In genomic region chr9:81465468-81466002, GRCh38 we compare ENCODE assay signal across 16 cellular contexts.
DNase-seq lines count a peak whose midpoint lies in the region; ATAC-seq, FAIRE-seq and TF ChIP-seq lines count a peak whose summit lies in the region.
"Had no signal": no experiment of that assay in that cellular context is flagged by ENCODE, and none has a peak within 500 bp of the region (broad histone marks: within the 10 kb centered on the region; RNA-seq: fewer than 3 reads in every experiment).

No MANE protein-coding gene starts in this region.

- no peaks in the 10 kb centered on the region for H3K4me1 ChIP-seq in small intestine (ENCODE audit: control insufficient read depth in 2 of 2, insufficient read depth in 1 of 2, low read depth in 1 of 2, low read length in 1 of 2)

- no peaks in the 10 kb centered on the region for H3K36me3 ChIP-seq in brain microvascular endothelial cell (replicated peaks)
- H3K36me3 ChIP-seq in small intestine (ENCODE audit: control insufficient read depth in 2 of 2, insufficient read depth in 2 of 2, low read length in 2 of 2) = no peaks in the 10 kb centered on the region

- H3K9me3 ChIP-seq in small intestine (ENCODE audit: control insufficient read depth, low read depth) = no peaks in the 10 kb centered on the region

- TF ChIP-seq CTCF in brain microvascular endothelial cell (IDR thresholded peaks at IDR 0.05; ENCODE audit: low read depth, low read length, missing control alignments) = peak; percentile 35

- H3K4me3 ChIP-seq in brain microvascular endothelial cell (ENCODE audit: low read depth, low read length) (no peak overlapping the region), small intestine (ENCODE audit: low read depth in 1 of 2, low read length in 2 of 2) (no peak overlapping the region)
- H3K4me3 ChIP-seq: lung had no signal

- no peak overlapping the region for H3K27ac ChIP-seq in brain microvascular endothelial cell
- H3K27ac ChIP-seq in small intestine (ENCODE audit: low read depth in 1 of 2, low read length in 1 of 2) = no peak overlapping the region

- ATAC-seq in GM19035 (IDR thresholded peaks at IDR 0.05; ENCODE audit: unreplicated experiment) (no peak), HG03378 (IDR thresholded peaks at IDR 0.05; ENCODE audit: unreplicated experiment) (no peak)
- ATAC-seq: Panc1 had no signal

- H3K27me3 ChIP-seq in brain microvascular endothelial cell (replicated peaks) (no peaks in the 10 kb centered on the region), small intestine (ENCODE audit: control insufficient read depth in 2 of 2, insufficient read depth in 2 of 2, low read length in 2 of 2) (no peaks in the 10 kb centered on the region)

- in situ Hi-C loops in brain microvascular endothelial cell (cut with HindIII; ENCODE audit: low pct_ligation_motif_present, low sequenced_read_pairs) = no loop called here

- DNase-seq in NOMO-1 (lab: John Stamatoyannopoulos, UW; ENCODE audit: unreplicated experiment in 2 of 2) = peak; percentile 1 to 24
- DNase-seq in NOMO-1 treated with dmso at 0.1 percent for 144 hours (lab: John Stamatoyannopoulos, UW; ENCODE audit: unreplicated experiment) = no peak
- DNase-seq in brain microvascular endothelial cell = peak; percentile 27
- DNase-seq in hepatic stellate cell (ENCODE audit: low spot score) = peak; percentile 62
- peak; percentile 1 for DNase-seq in small intestine
- no peak for DNase-seq in occipital lobe (lab: John Stamatoyannopoulos, UW)
- DNase-seq: 8988T; activated CD4-positive, alpha-beta T cell treated with anti-CD3 and anti-CD28 coated beads, Interleukin-2, amount 50 U/mL, for 48 hours; COR-L47; hypothalamus; NCI-H446 had no signal

- WGBS in small intestine, 3 donors = 53 to 81% (median 67%) methylated on average over 5 of the region's 5 CpGs

- FAIRE-seq in small intestine (lab: Jason Lieb, UNC) = no peak
- FAIRE-seq: HTR-8/SVneo had no signal

Comparison
In these comparisons a context has a peak if more than half of its experiments do, and no peak if none do; other contexts are left out.
1. DNase-seq: peak in NOMO-1 (2 of 2), brain microvascular endothelial cell (single experiment), hepatic stellate cell (single experiment) and small intestine (single experiment); none in NOMO-1 treated with dmso at 0.1 percent for 144 hours (single experiment) and occipital lobe (single experiment).